In the genomic region with DNA sequence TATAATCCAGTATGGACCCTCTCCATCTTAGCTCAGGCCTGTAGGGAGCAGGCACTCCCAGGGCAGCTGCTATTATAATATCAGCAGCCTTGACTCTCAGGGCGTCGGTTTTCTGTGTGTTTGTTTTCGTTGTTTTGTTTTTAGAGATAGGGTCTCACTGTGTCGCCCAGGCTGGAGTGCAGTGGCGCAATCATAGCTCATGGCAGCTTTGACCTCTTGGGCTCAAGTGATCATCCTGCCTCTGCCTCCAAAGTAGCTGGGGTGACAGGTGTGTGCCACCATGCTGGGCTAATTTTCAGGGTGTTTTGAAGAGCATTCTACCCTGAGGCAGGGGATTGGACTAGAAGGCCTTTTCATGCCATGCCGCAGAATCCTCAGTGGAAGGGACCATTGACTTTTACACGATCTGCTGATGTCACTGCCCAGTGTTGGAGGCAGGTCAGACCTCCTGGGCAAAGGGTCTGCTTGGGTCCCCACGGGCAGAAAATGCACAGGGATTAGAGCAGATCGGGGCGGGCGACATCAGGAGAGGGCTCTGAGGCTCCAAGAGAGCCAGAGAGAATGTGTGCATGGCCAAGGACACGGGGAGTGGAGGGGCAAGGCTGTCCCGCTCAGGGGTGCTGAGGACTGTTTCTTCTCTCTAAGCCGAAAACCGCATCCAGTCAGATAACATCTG, we compare ENCODE assay signal across 30 cellular contexts. TPM values are rescaled to one million over a fixed set of nuclear protein-coding genes. Genes with fewer than 3 reads are reported as not detected.
A peak's percentile ranks its signal among the peaks of the same experiment; 100 is the strongest.
DNase-seq lines count a peak whose midpoint lies in the region; ATAC-seq and TF ChIP-seq lines count a peak whose summit lies in the region.
"Had no signal": no experiment of that assay in that cellular context is flagged by ENCODE, and none has a peak within 500 bp of the region (broad histone marks: within the 10 kb centered on the region; RNA-seq: fewer than 3 reads in every experiment).

No MANE protein-coding gene starts in this region.

- H3K27me3 Mint-ChIP-seq in WTC11 (ENCODE audit: low read depth) (no peaks in the 10 kb centered on the region), endothelial cell (ENCODE audit: unreplicated experiment) (peaks cover 6% of the 10 kb centered on the region)

- ATAC-seq in HCT116 (peak; percentile 20; the same call in 1 of the 2 replicates), WTC11 (no peak)
- ATAC-seq: activated T-cell treated with anti-CD3 and anti-CD28 coated beads, Interleukin-2, amount 50 U/mL, for 4 hours; CD8-positive, alpha-beta T cell; effector memory CD8-positive, alpha-beta T cell; esophagus mucosa; left lung; PC-3; stimulated activated naive CD8-positive, alpha-beta T cell treated with anti-CD3 and anti-CD28 coated beads, Interleukin-15, Interleukin-2, amounts not matched to agents 100 U/mL and 50 U/mL, for 24 hours had no signal

- CTCF ChIA-PET in HCT116 (lab: Charles Lee) = interaction anchor here (1.5 kb wide), 1 partner anchor 8 kb away, joined by 8 read pairs; a partner anchor contains a TSS
- CTCF ChIA-PET in WTC11 (lab: Charles Lee) = interaction anchor here (1.0 to 2.9 kb wide), 5 partner anchors 9 to 52 kb away, joined by 3 to 18 read pairs (median 6); a partner anchor contains a TSS

- H3K9me3 Mint-ChIP-seq in WTC11 (no peaks in the 10 kb centered on the region), endothelial cell (ENCODE audit: unreplicated experiment) (no peaks in the 10 kb centered on the region)
- H3K9me3 Mint-ChIP-seq: activated naive CD4-positive, alpha-beta T cell treated with anti-CD3 and anti-CD28 coated beads for 36 hours; activated T-cell treated with anti-CD3 and anti-CD28 coated beads, Interleukin-2, amount 50 U/mL, for 4 hours; CD8-positive, alpha-beta T cell; effector memory CD8-positive, alpha-beta T cell; H9; naive thymus-derived CD8-positive, alpha-beta T cell had no signal

- no peak for TF ChIP-seq POLR2A in HCT116 (IDR thresholded peaks at IDR 0.05; ENCODE audit: borderline replicate concordance, extremely low read depth, insufficient read depth, insufficient read length)
- TF ChIP-seq POLR2A in sigmoid colon (IDR thresholded peaks at IDR 0.05) = no peak

- H2AFZ ChIP-seq in HCT116 (ENCODE audit: low read depth, low read length, poor library complexity, severe bottlenecking) = no peak overlapping the region

- no peak for TF ChIP-seq RAD21 in HCT116 (IDR thresholded peaks at IDR 0.05; ENCODE audit: low read depth)

- no peaks in the 10 kb centered on the region for H4K20me1 ChIP-seq in HCT116 (ENCODE audit: insufficient read depth)

- H3K9ac ChIP-seq in HCT116 (ENCODE audit: low read length) = no peak overlapping the region

- peaks cover 32% of the 10 kb centered on the region for H3K4me1 Mint-ChIP-seq in WTC11
- H3K4me1 Mint-ChIP-seq in endothelial cell (ENCODE audit: unreplicated experiment) = no peaks in the 10 kb centered on the region

- TF ChIP-seq EP300 in sigmoid colon (IDR thresholded peaks at IDR 0.05) = no peak

- H3K4me1 ChIP-seq in HCT116 (ENCODE audit: control insufficient read depth in 1 of 2, insufficient read depth in 2 of 2, low read length in 2 of 2) (peaks cover 0 to 8% of the 10 kb centered on the region in 2 experiments; a peak in 1 of 4 replicates), sigmoid colon (no peaks in the 10 kb centered on the region)
- H3K4me1 ChIP-seq: colonic mucosa had no signal

- no peak overlapping the region for H3K4me2 ChIP-seq in HCT116 (ENCODE audit: low read length)

- H3K9me2 ChIP-seq in HCT116 (ENCODE audit: insufficient read depth) = no peaks in the 10 kb centered on the region

- H3K27ac ChIP-seq in HCT116 (ENCODE audit: low read depth, low read length) (no peak overlapping the region), sigmoid colon (no peak overlapping the region)
- H3K27ac ChIP-seq: colonic mucosa, left lung, ovary, tibial artery had no signal

- POLR2A ChIA-PET in HCT116 (lab: Charles Lee) (interaction anchor here (1.1 kb wide), 1 partner anchor 17 kb away, joined by 3 read pairs; no protein-coding TSS in a partner anchor), WTC11 (lab: Charles Lee) (no interaction called here)

- H3K36me3 ChIP-seq in HCT116 (ENCODE audit: control insufficient read depth in 1 of 2, insufficient read depth in 2 of 2, low read length in 2 of 2) = peaks cover 2% of the 10 kb centered on the region in 2 experiments; a peak in 2 of 4 replicates
- no peaks in the 10 kb centered on the region for H3K36me3 ChIP-seq in sigmoid colon
- H3K36me3 ChIP-seq: colonic mucosa, left lung, ovary had no signal

- H3K4me3 ChIP-seq in HCT116 (replicated peaks in 1 of 2; ENCODE audit: low read depth in 1 of 2, low read length in 2 of 2) = no peak overlapping the region
- H3K4me3 ChIP-seq in sigmoid colon = no peak overlapping the region
- no peak overlapping the region for H3K4me3 ChIP-seq in foreskin fibroblast (ENCODE audit: low read depth in 1 of 2, low read length in 2 of 2)
- H3K4me3 ChIP-seq: colonic mucosa, left lung, ovary, tibial artery had no signal

- peak; percentile 26 for DNase-seq in D341Med (ENCODE audit: low spot score)
- no peak for DNase-seq in HCT116 (ENCODE audit: low read depth, low spot score)
- DNase-seq in WTC11 (ENCODE audit: low spot score) = no peak
- DNase-seq in sigmoid colon = peak; percentile 21
- no peak for DNase-seq in foreskin fibroblast
- DNase-seq in endothelial cell (ENCODE audit: low spot score) = no peak
- no peak for DNase-seq in SKM-1 (lab: John Stamatoyannopoulos, UW; ENCODE audit: unreplicated experiment)
- DNase-seq: activated CD4-positive, CD25-positive, alpha-beta regulatory T cell treated with anti-CD3 and anti-CD28 coated beads, Interleukin-2, amount 50 U/mL, for 72 hours; activated naive CD4-positive, alpha-beta T cell treated with anti-CD3 and anti-CD28 coated beads for 36 hours; activated T-cell treated with anti-CD3 and anti-CD28 coated beads, Interleukin-2, amount 50 U/mL, for 4 hours; colonic mucosa; effector memory CD8-positive, alpha-beta T cell; hypothalamus; left lung; naive thymus-derived CD8-positive, alpha-beta T cell; NCI-H1092; NCI-H187 treated with DMSO at 0.1 percent for 48 hours; NCI-H2227 treated with DMSO at 0.1 percent for 48 hours; PC-3; retina; SHP77 treated with DMSO at 0.1 percent for 48 hours; stimulated activated CD4-positive, alpha-beta T cell treated with anti-CD3 and anti-CD28 coated beads, Interleukin-4, amount 100 ng/mL, for 4 hours; stimulated activated naive CD8-positive, alpha-beta T cell treated with anti-CD3 and anti-CD28 coated beads, Interleukin-15, Interleukin-2, amounts not matched to agents 100 U/mL and 50 U/mL, for 24 hours; T-helper 1 cell; tibial artery had no signal

- 80 to 89% methylated on average over 15 of the region's 15 CpGs for WGBS in sigmoid colon, 2 donors

- H3K4me3 Mint-ChIP-seq in WTC11 (no peak overlapping the region), endothelial cell (ENCODE audit: unreplicated experiment) (no peak overlapping the region)
- H3K4me3 Mint-ChIP-seq: activated naive CD4-positive, alpha-beta T cell treated with anti-CD3 and anti-CD28 coated beads for 36 hours; activated T-cell treated with anti-CD3 and anti-CD28 coated beads, Interleukin-2, amount 50 U/mL, for 4 hours; effector memory CD8-positive, alpha-beta T cell; H9 had no signal

- H3K36me3 Mint-ChIP-seq in WTC11 (no peaks in the 10 kb centered on the region), endothelial cell (ENCODE audit: low read depth, unreplicated experiment) (no peaks in the 10 kb centered on the region)
- H3K36me3 Mint-ChIP-seq: CD8-positive, alpha-beta T cell had no signal

- intact Hi-C loops in HCT116 (cut with micrococcal nuclease) (no loop called here), sigmoid colon (cut with DNase I) (no loop called here)

- BruUV-seq in HCT116 (replicated peaks; lab: Mats Ljungman, UMichigan) = no TSS peak

- no peak overlapping the region for H3K27ac Mint-ChIP-seq in WTC11
- H3K27ac Mint-ChIP-seq in endothelial cell (ENCODE audit: unreplicated experiment) = no peak overlapping the region
- H3K27ac Mint-ChIP-seq: activated naive CD4-positive, alpha-beta T cell treated with anti-CD3 and anti-CD28 coated beads for 36 hours; CD8-positive, alpha-beta T cell; effector memory CD8-positive, alpha-beta T cell; H9; naive thymus-derived CD8-positive, alpha-beta T cell had no signal

- no peaks in the 10 kb centered on the region for H3K9me3 ChIP-seq in HCT116 (ENCODE audit: control insufficient read depth in 1 of 2, insufficient read depth in 1 of 2, low read depth in 1 of 2, low read length in 2 of 2)
- no peaks in the 10 kb centered on the region for H3K9me3 ChIP-seq in sigmoid colon
- H3K9me3 ChIP-seq: colonic mucosa, left lung, ovary, tibial artery had no signal

- no peaks in the 10 kb centered on the region for H3K79me2 ChIP-seq in HCT116 (ENCODE audit: insufficient read depth, low read length)

- RAD21 ChIA-PET in HCT116 (lab: Charles Lee; ENCODE audit: low non-redundant PET in 1 of 2, low total read pairs in 2 of 2, uncharacterized antibody in 2 of 2, unreplicated experiment in 2 of 2) = no interaction called here

- no peaks in the 10 kb centered on the region for H3K27me3 ChIP-seq in HCT116 (ENCODE audit: insufficient read depth, low read length)
- peaks cover 0 to 20% (median 0%) of the 10 kb centered on the region in 3 donors for H3K27me3 ChIP-seq in sigmoid colon
- H3K27me3 ChIP-seq: colonic mucosa, ovary had no signal

- TF ChIP-seq CTCF in HCT116 (IDR thresholded peaks at IDR 0.05 in 2 of 3, conservative IDR thresholded peaks at IDR 0.05 in 1 of 3; ENCODE audit: borderline replicate concordance in 1 of 3, insufficient read depth in 1 of 3, low read depth in 2 of 3, low read length in 2 of 3) = no peak
- TF ChIP-seq CTCF in WTC11 (IDR thresholded peaks at IDR 0.05) = no peak
- TF ChIP-seq CTCF in sigmoid colon (IDR thresholded peaks at IDR 0.05) = no peak
- no peak for TF ChIP-seq CTCF in foreskin fibroblast (IDR thresholded peaks at IDR 0.05; ENCODE audit: low read depth, low read length)
- no peak for TF ChIP-seq CTCF in endothelial cell (IDR thresholded peaks at IDR 0.05; ENCODE audit: unreplicated experiment)

TF ChIP-seq in HCT116, 20 proteins besides CTCF, POLR2A, EP300 and RAD21 (continues in another document):
- TF ChIP-seq YY1 (IDR thresholded peaks at IDR 0.05; ENCODE audit: extremely low read depth, insufficient replicate concordance, low read depth, low read length) (no peak), CBX3 (IDR thresholded peaks at IDR 0.05; ENCODE audit: low read depth) (no peak)

TF ChIP-seq in WTC11, 78 proteins besides CTCF, POLR2A, EP300 and RAD21 (continues in another document):
- TF ChIP-seq ZNF671 (CRISPR knock-in tag; IDR thresholded peaks at IDR 0.05) = no peak

RNA-seq across cellular contexts. Expression of a gene that starts 7.8 kb away (rescaled TPM):
- total RNA-seq in HCT116 (2021; ENCODE audit: unreplicated experiment) (47.6 TPM), WTC11 (2021) (7.3 to 9.5 TPM (median 8.7 TPM) in 3 replicates), sigmoid colon (1 to 10 TPM; 2.6 to 6.1 (median 3.1) TPM), endothelial cell (ENCODE audit: unreplicated experiment) (2.9 TPM)
- 33.9 and 37.7 TPM in 2 replicates for polyA plus RNA-seq in HCT116 (2012)
- 1 to 10 TPM in 2 of 3 donors, under 1 TPM in 1; 0.92 to 9.6 (median 1.8) TPM for polyA plus RNA-seq in sigmoid colon

RNA-seq across cellular contexts. Expression of a gene that starts 53.2 kb away (rescaled TPM):
- 1.4 TPM for total RNA-seq in HCT116 (2021; ENCODE audit: unreplicated experiment)
- polyA plus RNA-seq in HCT116 (2012) = 1.5 and 2.0 TPM in 2 replicates
- 0.21 to 0.55 TPM (median 0.37 TPM) in 3 replicates for total RNA-seq in WTC11 (2021)
- total RNA-seq in sigmoid colon = 10 to 100 TPM in 2 of 4 donors, 1 to 10 TPM in 2; 8.6 to 26.3 (median 10.5) TPM
- 10 to 100 TPM; 23.4 to 60.8 (median 42.0) TPM for polyA plus RNA-seq in sigmoid colon
- 3.5 TPM for total RNA-seq in endothelial cell (ENCODE audit: unreplicated experiment)
- total RNA-seq: CD8-positive, alpha-beta T cell; G401 had no signal

Comparison
In these comparisons a context has a peak if more than half of its experiments do, and no peak if none do; other contexts are left out.
1. DNase-seq: peak in D341Med (single experiment) and sigmoid colon (single experiment); none in HCT116 (single experiment), WTC11 (single experiment), foreskin fibroblast (0 of 2), endothelial cell (single experiment) and SKM-1 (single experiment).